ENCODE assay signal across 1 cellular context in genomic region chr11:71971676-71972075, GRCh38.
TF ChIP-seq lines count a peak whose summit lies in the region.

No MANE protein-coding gene starts in this region.

TF ChIP-seq in H1, 55 proteins besides CTCF, POLR2A, EP300 and RAD21:
- TF ChIP-seq SP2 (IDR thresholded peaks at IDR 0.05; ENCODE audit: low read length) (no peak), MAFK (IDR thresholded peaks at IDR 0.05; ENCODE audit: low read depth, low read length) (peak; percentile 98)
